ENCODE assay signal across 33 cellular contexts in genomic region chr2:161049571-161049970, GRCh38.
"Had no signal": no experiment of that assay in that cellular context is flagged by ENCODE, and none has a peak within 500 bp of the region (broad histone marks: within the 10 kb centered on the region; RNA-seq: fewer than 3 reads in every experiment).

No MANE protein-coding gene starts in this region.

- H3K27ac ChIP-seq: body of pancreas, cardiac muscle cell, colonic mucosa, dorsolateral prefrontal cortex, gastroesophageal sphincter, hepatocyte, left ventricle myocardium inferior, ovary, sigmoid colon, uterus had no signal

- H3K36me3 Mint-ChIP-seq: mesothelial cell of epicardium; naive B cell; stimulated activated memory B cell treated with anti-CD40 and anti-IgM and Interleukin-4, amounts not matched to agents 10 μg/mL and 1 μg/mL and 100 μg/mL, for 72 hours; type B pancreatic cell had no signal

- H3K36me3 ChIP-seq: cardiac muscle cell, colonic mucosa, gastroesophageal sphincter, left ventricle myocardium inferior, ovary, sigmoid colon, uterus had no signal

- H3K4me3 ChIP-seq: body of pancreas, cardiac muscle cell, colonic mucosa, dorsolateral prefrontal cortex, gastroesophageal sphincter, hepatocyte, left ventricle myocardium inferior, lung, ovary, sigmoid colon, smooth muscle cell, uterus had no signal

- H2AFZ ChIP-seq: hepatocyte had no signal

- H3K4me3 Mint-ChIP-seq: activated CD8-positive, alpha-beta T cell treated with anti-CD3 and anti-CD28 coated beads for 36 hours; activated T-cell treated with anti-CD3 and anti-CD28 coated beads, Interleukin-2, amount 50 U/mL, for 4 hours; activated T-helper 17 cell treated with anti-CD3 and anti-CD28 coated beads, Interleukin-2, amount 50 U/mL, for 72 hours; mesothelial cell of epicardium; naive B cell; stimulated activated memory B cell treated with anti-CD40 and anti-IgM and Interleukin-4, amounts not matched to agents 10 μg/mL and 1 μg/mL and 100 μg/mL, for 72 hours; stimulated activated naive CD8-positive, alpha-beta T cell treated with anti-CD3 and anti-CD28 coated beads, Interleukin-15, amount 100 ng/mL, for 72 hours; type B pancreatic cell had no signal

- H3K4me1 Mint-ChIP-seq: activated T-helper 17 cell treated with anti-CD3 and anti-CD28 coated beads, Interleukin-2, amount 50 U/mL, for 72 hours; mesothelial cell of epicardium; naive B cell; stimulated activated memory B cell treated with anti-CD40 and anti-IgM and Interleukin-4, amounts not matched to agents 10 μg/mL and 1 μg/mL and 100 μg/mL, for 72 hours; stimulated activated naive CD8-positive, alpha-beta T cell treated with anti-CD3 and anti-CD28 coated beads, Interleukin-15, amount 100 ng/mL, for 72 hours had no signal

- H3K27me3 ChIP-seq: body of pancreas, cardiac muscle cell, colonic mucosa, gastroesophageal sphincter, hepatocyte, ovary, sigmoid colon, uterus had no signal

- DNase-seq: activated CD4-positive, alpha-beta T cell treated with anti-CD3 and anti-CD28 coated beads, Interleukin-2, amount 50 U/mL, for 1 hour; activated CD8-positive, alpha-beta T cell treated with anti-CD3 and anti-CD28 coated beads for 36 hours; activated gamma-delta T cell treated with Interleukin-2 at 50 U/mL for 16 hours; activated naive CD4-positive, alpha-beta T cell treated with anti-CD3 and anti-CD28 coated beads, Interleukin-2, amount 50 U/mL, for 16 hours; activated T-cell treated with anti-CD3 and anti-CD28 coated beads, Interleukin-2, amount 50 U/mL, for 4 hours; anterior cingulate cortex; body of pancreas; cerebellar nuclear complex; colonic mucosa; dorsolateral prefrontal cortex; effector memory CD4-positive, alpha-beta T cell; erythroblast; islet precursor cell; left ventricle myocardium inferior; naive B cell; ovary; sigmoid colon; stimulated activated CD4-positive, alpha-beta T cell treated with anti-CD3 and anti-CD28 coated beads, Interleukin-1b, Interleukin-23, amount 100 ng/mL, for 48 hours; stimulated activated CD4-positive, alpha-beta T cell treated with anti-CD3 and anti-CD28 coated beads, Interleukin-4, amount 100 ng/mL, for 4 hours; stimulated activated CD8-positive, alpha-beta memory T cell treated with anti-CD3 and anti-CD28 coated beads, Interleukin-4, amount 100 ng/mL, for 48 hours; stimulated activated naive CD8-positive, alpha-beta T cell treated with anti-CD3 and anti-CD28 coated beads, Interleukin-15, amount 100 ng/mL, for 72 hours; substantia nigra; uterus had no signal

- H3K4me1 ChIP-seq: body of pancreas, colonic mucosa, uterus had no signal

- H3K9me3 Mint-ChIP-seq: activated CD8-positive, alpha-beta T cell treated with anti-CD3 and anti-CD28 coated beads for 36 hours; activated T-cell treated with anti-CD3 and anti-CD28 coated beads, Interleukin-2, amount 50 U/mL, for 4 hours; activated T-helper 17 cell treated with anti-CD3 and anti-CD28 coated beads, Interleukin-2, amount 50 U/mL, for 72 hours; mesothelial cell of epicardium; naive B cell; stimulated activated memory B cell treated with anti-CD40 and anti-IgM and Interleukin-4, amounts not matched to agents 10 μg/mL and 1 μg/mL and 100 μg/mL, for 72 hours; stimulated activated naive CD8-positive, alpha-beta T cell treated with anti-CD3 and anti-CD28 coated beads, Interleukin-15, amount 100 ng/mL, for 72 hours; type B pancreatic cell had no signal

- H3K4me2 ChIP-seq: hepatocyte, smooth muscle cell had no signal

- H3K9me3 ChIP-seq: body of pancreas, colonic mucosa, gastroesophageal sphincter, left ventricle myocardium inferior, ovary, sigmoid colon, uterus had no signal

- ATAC-seq: activated CD8-positive, alpha-beta T cell treated with anti-CD3 and anti-CD28 coated beads for 36 hours; activated T-cell treated with anti-CD3 and anti-CD28 coated beads, Interleukin-2, amount 50 U/mL, for 4 hours; activated T-helper 17 cell treated with anti-CD3 and anti-CD28 coated beads, Interleukin-2, amount 50 U/mL, for 72 hours; body of pancreas; gastroesophageal sphincter; stimulated activated memory B cell treated with anti-CD40 and anti-IgM and Interleukin-4, amounts not matched to agents 10 μg/mL and 1 μg/mL and 100 μg/mL, for 72 hours; stimulated activated naive CD8-positive, alpha-beta T cell treated with anti-CD3 and anti-CD28 coated beads, Interleukin-15, amount 100 ng/mL, for 72 hours had no signal

- H3K27ac Mint-ChIP-seq: activated CD8-positive, alpha-beta T cell treated with anti-CD3 and anti-CD28 coated beads for 36 hours; activated T-helper 17 cell treated with anti-CD3 and anti-CD28 coated beads, Interleukin-2, amount 50 U/mL, for 72 hours; mesothelial cell of epicardium; naive B cell; progenitor cell of endocrine pancreas; stimulated activated memory B cell treated with anti-CD40 and anti-IgM and Interleukin-4, amounts not matched to agents 10 μg/mL and 1 μg/mL and 100 μg/mL, for 72 hours; stimulated activated naive CD8-positive, alpha-beta T cell treated with anti-CD3 and anti-CD28 coated beads, Interleukin-15, amount 100 ng/mL, for 72 hours; type B pancreatic cell had no signal
